1 cellular context compared by ENCODE assay signal in the genomic region with DNA sequence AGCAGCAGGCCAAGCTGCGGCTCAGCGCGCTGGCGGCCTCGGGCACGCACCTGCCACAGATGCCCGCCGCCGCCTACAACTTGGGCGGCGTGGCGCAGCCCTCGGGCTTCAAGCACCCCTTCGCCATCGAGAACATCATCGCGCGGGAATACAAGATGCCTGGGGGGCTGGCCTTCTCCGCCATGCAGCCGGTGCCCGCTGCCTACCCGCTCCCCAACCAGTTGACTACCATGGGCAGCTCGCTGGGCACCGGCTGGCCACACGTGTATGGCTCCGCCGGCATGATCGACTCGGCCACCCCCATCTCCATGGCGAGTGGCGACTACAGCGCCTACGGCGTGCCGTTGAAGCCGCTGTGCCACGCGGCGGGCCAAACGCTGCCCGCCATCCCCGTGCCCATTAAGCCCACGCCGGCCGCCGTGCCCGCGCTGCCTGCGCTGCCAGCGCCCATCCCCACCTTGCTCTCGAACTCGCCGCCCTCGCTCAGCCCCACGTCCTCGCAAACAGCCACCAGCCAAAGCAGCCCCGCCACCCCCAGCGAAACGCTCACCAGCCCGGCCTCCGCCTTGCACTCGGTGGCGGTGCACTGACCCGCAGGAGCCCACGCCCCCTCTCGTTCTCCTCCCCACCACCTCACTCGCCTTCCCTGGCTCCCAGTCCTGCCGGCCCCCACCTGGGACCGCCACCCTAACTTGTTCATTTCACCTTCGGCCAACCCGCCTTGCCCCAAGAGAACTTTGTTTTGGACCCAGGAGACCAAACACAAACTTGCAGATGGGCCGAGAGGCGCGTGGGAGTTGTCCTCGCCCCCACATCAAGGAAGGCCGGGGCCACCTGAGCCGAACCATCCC.
A peak's percentile ranks its signal among the peaks of the same experiment; 100 is the strongest.
TF ChIP-seq lines count a peak whose summit lies in the region.

No MANE protein-coding gene starts in this region.

TF ChIP-seq in HEK293, 187 proteins besides CTCF, POLR2A, EP300 and RAD21 (continued from another document):
- TF ChIP-seq, protein P1, sequence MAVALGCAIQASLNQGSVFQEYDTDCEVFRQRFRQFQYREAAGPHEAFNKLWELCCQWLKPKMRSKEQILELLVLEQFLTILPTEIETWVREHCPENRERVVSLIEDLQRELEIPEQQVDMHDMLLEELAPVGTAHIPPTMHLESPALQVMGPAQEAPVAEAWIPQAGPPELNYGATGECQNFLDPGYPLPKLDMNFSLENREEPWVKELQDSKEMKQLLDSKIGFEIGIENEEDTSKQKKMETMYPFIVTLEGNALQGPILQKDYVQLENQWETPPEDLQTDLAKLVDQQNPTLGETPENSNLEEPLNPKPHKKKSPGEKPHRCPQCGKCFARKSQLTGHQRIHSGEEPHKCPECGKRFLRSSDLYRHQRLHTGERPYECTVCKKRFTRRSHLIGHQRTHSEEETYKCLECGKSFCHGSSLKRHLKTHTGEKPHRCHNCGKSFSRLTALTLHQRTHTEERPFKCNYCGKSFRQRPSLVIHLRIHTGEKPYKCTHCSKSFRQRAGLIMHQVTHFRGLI (tag by site-specific recombination; IDR thresholded peaks at IDR 0.05), result 0 out of 2 replicates have a peak, but pooled peaks have one; percentile 11
- TF ChIP-seq EGR2 (tag by site-specific recombination; IDR thresholded peaks at IDR 0.05; ENCODE audit: low read depth) (peak; percentile 84), SP2 (tag by site-specific recombination; IDR thresholded peaks at IDR 0.05) (no peak), ZFP3 (tag by site-specific recombination; IDR thresholded peaks at IDR 0.05; ENCODE audit: low read depth) (no peak), ZNF24 (tag by site-specific recombination; IDR thresholded peaks at IDR 0.05) (no peak), YY2 (tag by site-specific recombination; IDR thresholded peaks at IDR 0.05) (peak; percentile 70), ZNF335 (tag by site-specific recombination; conservative IDR thresholded peaks at IDR 0.05) (peak; percentile 37; the same call in 1 of the 2 replicates), KLF9 (tag by site-specific recombination; IDR thresholded peaks at IDR 0.05; ENCODE audit: low read depth) (peak; percentile 74), ZFHX2 (tag by site-specific recombination; conservative IDR thresholded peaks at IDR 0.05) (peak; percentile 92), GLIS2 (tag by site-specific recombination; IDR thresholded peaks at IDR 0.05) (peak; percentile 64; the same call in 1 of the 2 replicates), ZBTB7A (tag by site-specific recombination; IDR thresholded peaks at IDR 0.05; ENCODE audit: low read depth) (0 out of 2 replicates have a peak, but pooled peaks have one; percentile 16)
- TF ChIP-seq, protein P2, sequence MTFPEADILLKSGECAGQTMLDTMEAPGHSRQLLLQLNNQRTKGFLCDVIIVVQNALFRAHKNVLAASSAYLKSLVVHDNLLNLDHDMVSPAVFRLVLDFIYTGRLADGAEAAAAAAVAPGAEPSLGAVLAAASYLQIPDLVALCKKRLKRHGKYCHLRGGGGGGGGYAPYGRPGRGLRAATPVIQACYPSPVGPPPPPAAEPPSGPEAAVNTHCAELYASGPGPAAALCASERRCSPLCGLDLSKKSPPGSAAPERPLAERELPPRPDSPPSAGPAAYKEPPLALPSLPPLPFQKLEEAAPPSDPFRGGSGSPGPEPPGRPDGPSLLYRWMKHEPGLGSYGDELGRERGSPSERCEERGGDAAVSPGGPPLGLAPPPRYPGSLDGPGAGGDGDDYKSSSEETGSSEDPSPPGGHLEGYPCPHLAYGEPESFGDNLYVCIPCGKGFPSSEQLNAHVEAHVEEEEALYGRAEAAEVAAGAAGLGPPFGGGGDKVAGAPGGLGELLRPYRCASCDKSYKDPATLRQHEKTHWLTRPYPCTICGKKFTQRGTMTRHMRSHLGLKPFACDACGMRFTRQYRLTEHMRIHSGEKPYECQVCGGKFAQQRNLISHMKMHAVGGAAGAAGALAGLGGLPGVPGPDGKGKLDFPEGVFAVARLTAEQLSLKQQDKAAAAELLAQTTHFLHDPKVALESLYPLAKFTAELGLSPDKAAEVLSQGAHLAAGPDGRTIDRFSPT (tag by site-specific recombination; IDR thresholded peaks at IDR 0.05), result peak; percentile 85
- TF ChIP-seq, protein P3, sequence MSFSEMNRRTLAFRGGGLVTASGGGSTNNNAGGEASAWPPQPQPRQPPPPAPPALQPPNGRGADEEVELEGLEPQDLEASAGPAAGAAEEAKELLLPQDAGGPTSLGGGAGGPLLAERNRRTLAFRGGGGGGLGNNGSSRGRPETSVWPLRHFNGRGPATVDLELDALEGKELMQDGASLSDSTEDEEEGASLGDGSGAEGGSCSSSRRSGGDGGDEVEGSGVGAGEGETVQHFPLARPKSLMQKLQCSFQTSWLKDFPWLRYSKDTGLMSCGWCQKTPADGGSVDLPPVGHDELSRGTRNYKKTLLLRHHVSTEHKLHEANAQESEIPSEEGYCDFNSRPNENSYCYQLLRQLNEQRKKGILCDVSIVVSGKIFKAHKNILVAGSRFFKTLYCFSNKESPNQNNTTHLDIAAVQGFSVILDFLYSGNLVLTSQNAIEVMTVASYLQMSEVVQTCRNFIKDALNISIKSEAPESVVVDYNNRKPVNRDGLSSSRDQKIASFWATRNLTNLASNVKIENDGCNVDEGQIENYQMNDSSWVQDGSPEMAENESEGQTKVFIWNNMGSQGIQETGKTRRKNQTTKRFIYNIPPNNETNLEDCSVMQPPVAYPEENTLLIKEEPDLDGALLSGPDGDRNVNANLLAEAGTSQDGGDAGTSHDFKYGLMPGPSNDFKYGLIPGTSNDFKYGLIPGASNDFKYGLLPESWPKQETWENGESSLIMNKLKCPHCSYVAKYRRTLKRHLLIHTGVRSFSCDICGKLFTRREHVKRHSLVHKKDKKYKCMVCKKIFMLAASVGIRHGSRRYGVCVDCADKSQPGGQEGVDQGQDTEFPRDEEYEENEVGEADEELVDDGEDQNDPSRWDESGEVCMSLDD (tag by site-specific recombination; IDR thresholded peaks at IDR 0.05), result 0 out of 2 replicates have a peak, but pooled peaks have one; percentile 20
